In the genomic region with DNA sequence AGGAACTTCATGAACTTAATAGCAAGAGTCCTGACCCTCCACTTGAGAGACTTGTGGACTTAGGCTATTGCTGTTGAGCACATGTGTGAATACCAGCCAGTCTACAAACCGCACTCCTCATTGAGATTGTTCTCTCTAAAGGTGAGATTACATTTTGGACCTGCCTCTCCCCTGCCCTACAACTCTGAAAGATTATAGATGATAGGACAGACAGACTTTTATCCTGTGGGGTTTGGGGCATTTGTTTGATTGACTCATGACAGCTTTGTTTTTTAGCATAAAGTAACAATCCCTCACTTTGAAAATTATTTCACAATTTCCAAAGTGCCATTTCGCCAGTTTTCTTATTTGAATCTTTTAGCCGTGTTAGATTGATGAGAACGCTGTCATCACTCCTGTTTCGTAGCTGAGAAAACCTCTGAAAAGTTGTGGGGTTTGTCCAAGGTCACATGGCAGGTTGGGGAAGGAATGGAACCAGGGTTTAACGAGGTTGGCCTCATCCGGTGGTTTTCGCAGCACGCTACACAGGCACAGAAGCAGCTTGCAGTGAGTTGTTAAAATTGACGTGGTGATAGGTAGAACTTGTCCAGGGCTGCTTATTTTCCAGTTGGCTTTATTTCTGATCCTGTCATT, we compare ENCODE assay signal across 9 cellular contexts. TPM values are rescaled to one million over a fixed set of nuclear protein-coding genes. Genes with fewer than 3 reads are reported as not detected.
DNase-seq lines count a peak whose midpoint lies in the region; ATAC-seq, FAIRE-seq and TF ChIP-seq lines count a peak whose summit lies in the region.
"Had no signal": no experiment of that assay in that cellular context is flagged by ENCODE, and none has a peak within 500 bp of the region (broad histone marks: within the 10 kb centered on the region; RNA-seq: fewer than 3 reads in every experiment).

No MANE protein-coding gene starts in this region.

- peak; percentile 38 for ATAC-seq in HG02885 (IDR thresholded peaks at IDR 0.05; ENCODE audit: poor library complexity, unreplicated experiment)

- peak overlapping the region in 1 of 2 donors; percentile 70 for H3K27ac ChIP-seq in coronary artery

- no peak for TF ChIP-seq CTCF in coronary artery (IDR thresholded peaks at IDR 0.05)

- TF ChIP-seq POLR2A in GM12891 (IDR thresholded peaks at IDR 0.05; ENCODE audit: low read depth, low read length): peak; percentile 97

- H3K4me3 ChIP-seq in coronary artery: peak overlapping the region; percentile 18

- no peak for DNase-seq in GM12891 (ENCODE audit: insufficient read length, low spot score)
- peak; percentile 75 for DNase-seq in T-helper 22 cell (ENCODE audit: low read depth)
- no peak for DNase-seq in coronary artery (ENCODE audit: low spot score)
- DNase-seq in stimulated activated CD4-positive, alpha-beta T cell treated with anti-CD3 and anti-CD28 coated beads, Interleukin-4, amount 100 ng/mL, for 1 hour: peak; percentile 71
- DNase-seq in NCI-H146 treated with DMSO at 0.1 percent for 48 hours (lab: John Stamatoyannopoulos, UW; ENCODE audit: unreplicated experiment): no peak
- no peak for DNase-seq in SHP77 (lab: John Stamatoyannopoulos, UW)
- DNase-seq in NCI-H510A treated with DMSO at 0.1 percent for 48 hours (lab: John Stamatoyannopoulos, UW): no peak

- peak; percentile 96 for FAIRE-seq in GM12891 (lab: Jason Lieb, UNC)
- FAIRE-seq: H1 had no signal

TF ChIP-seq in GM12891, 5 proteins besides CTCF, POLR2A, EP300 and RAD21:
- TF ChIP-seq PAX5 (IDR thresholded peaks at IDR 0.05; ENCODE audit: insufficient read depth, low read length, severe bottlenecking) (no peak), POLR2AphosphoS5 (IDR thresholded peaks at IDR 0.05; ENCODE audit: low read depth, low read length) (peak; percentile 93), POU2F2 (IDR thresholded peaks at IDR 0.05; ENCODE audit: low read depth, low read length) (0 out of 2 replicates have a peak, but pooled peaks have one; percentile 63), TAF1 (IDR thresholded peaks at IDR 0.05; ENCODE audit: low read depth, low read length) (peak; percentile 91; the same call in 1 of the 2 replicates), SPI1 (IDR thresholded peaks at IDR 0.05; ENCODE audit: low read depth, low read length) (no peak)

RNA-seq across cellular contexts. Expression of gene EVL, which starts 0.8 kb away (rescaled TPM):
- 181 TPM for polyA plus RNA-seq in GM12891 (2012; ENCODE audit: low read depth, missing spikeins)

Comparison
In these comparisons a context has a peak if more than half of its experiments do, and no peak if none do; other contexts are left out.
1. DNase-seq: peak in T-helper 22 cell (single experiment) and stimulated activated CD4-positive, alpha-beta T cell treated with anti-CD3 and anti-CD28 coated beads, Interleukin-4, amount 100 ng/mL, for 1 hour (single experiment); none in GM12891 (single experiment), coronary artery (single experiment), NCI-H146 treated with DMSO at 0.1 percent for 48 hours (single experiment), SHP77 (0 of 2) and NCI-H510A treated with DMSO at 0.1 percent for 48 hours (single experiment).